Comparison of ENCODE assay signal across 8 cellular contexts in genomic region chr10:103584216-103585010, GRCh38.
A peak's percentile ranks its signal among the peaks of the same experiment; 100 is the strongest.
DNase-seq lines count a peak whose midpoint lies in the region; ATAC-seq, FAIRE-seq and TF ChIP-seq lines count a peak whose summit lies in the region.

No MANE protein-coding gene starts in this region.

- intact Hi-C loops in colonic mucosa (cut with DNase I) = no loop called here
- intact Hi-C loops in posterior vena cava (cut with DNase I) = no loop called here

- H3K27me3 ChIP-seq in colonic mucosa = no peaks in the 10 kb centered on the region
- H3K27me3 ChIP-seq in neutrophil = peaks cover 31% of the 10 kb centered on the region
- no peaks in the 10 kb centered on the region for H3K27me3 ChIP-seq in tibial nerve

- peak; percentile 24 for ATAC-seq in WTC11

- H3K27me3 Mint-ChIP-seq in WTC11 (ENCODE audit: low read depth) = peaks cover 42% of the 10 kb centered on the region

- 13 to 24% methylated on average over 47 to 87 of the region's 111 CpGs for WGBS in tibial nerve, 2 donors

- CTCF ChIA-PET in WTC11 (lab: Charles Lee) = interaction anchor here (0.6 to 1.6 kb wide), 7 partner anchors 9 to 393 kb away, joined by 3 to 11 read pairs (median 3); no protein-coding TSS in a partner anchor

- peaks cover 6% of the 10 kb centered on the region; the same call in 1 of the 2 replicates for H3K9me3 Mint-ChIP-seq in WTC11

- POLR2A ChIA-PET in WTC11 (lab: Charles Lee) = interaction anchor here (0.6 kb wide), 1 partner anchor 229 kb away, joined by 3 read pairs; no protein-coding TSS in a partner anchor

- no peaks in the 10 kb centered on the region for H3K36me3 Mint-ChIP-seq in WTC11

- H3K36me3 ChIP-seq in colonic mucosa = no peaks in the 10 kb centered on the region
- no peaks in the 10 kb centered on the region for H3K36me3 ChIP-seq in neutrophil
- H3K36me3 ChIP-seq in tibial nerve = peaks cover 0 to 42% (median 0%) of the 10 kb centered on the region in 3 donors

- H3K27ac Mint-ChIP-seq in WTC11 = no peak overlapping the region

- TF ChIP-seq CTCF in WTC11 (IDR thresholded peaks at IDR 0.05) (no peak), colonic mucosa (IDR thresholded peaks at IDR 0.05) (no peak), neutrophil (IDR thresholded peaks at IDR 0.05) (no peak), tibial nerve (IDR thresholded peaks at IDR 0.05) (no peak)

- H3K4me1 ChIP-seq in colonic mucosa (peaks cover 2% of the 10 kb centered on the region), neutrophil (ENCODE audit: control insufficient read depth in 1 of 2, insufficient read depth in 1 of 2, low read depth in 1 of 2, low read length in 1 of 2) (peaks cover 10 to 12% of the 10 kb centered on the region in 2 experiments), tibial nerve (peaks cover 0 to 14% (median 0%) of the 10 kb centered on the region in 4 donors)

- H3K4me3 ChIP-seq in colonic mucosa (peak overlapping the region; percentile 35), neutrophil (ENCODE audit: low read depth in 1 of 2, low read length in 1 of 2) (peak overlapping the region; percentile 66 to 67), tibial nerve (peak overlapping the region; percentile 18 to 54 (median 35))

- no peak for TF ChIP-seq POLR2A in tibial nerve (IDR thresholded peaks at IDR 0.05)

- no peak for TF ChIP-seq EP300 in tibial nerve (IDR thresholded peaks at IDR 0.05)

- FAIRE-seq in RCC 7860 (lab: Jason Lieb, UNC) = no peak

- DNase-seq in GM03348 (ENCODE audit: low spot score) (peak; percentile 63), WTC11 (ENCODE audit: low spot score) (peak; percentile 43), colonic mucosa (no peak), tibial nerve (ENCODE audit: low spot score in 2 of 2) (no peak), posterior vena cava (ENCODE audit: low spot score) (no peak), NCI-H2171 treated with DMSO at 0.1 percent for 48 hours (lab: John Stamatoyannopoulos, UW) (no peak), RCC 7860 (ENCODE audit: low spot score) (no peak)

- H3K4me1 Mint-ChIP-seq in WTC11 = 0 out of 2 replicates have a peak, but pooled peaks cover 2% of the 10 kb centered on the region

- H3K9ac ChIP-seq in colonic mucosa (ENCODE audit: low read depth in 2 of 2, low read length in 2 of 2) = no peak overlapping the region

- H3K27ac ChIP-seq in colonic mucosa (no peak overlapping the region), neutrophil (peak overlapping the region; percentile 55), tibial nerve (peak overlapping the region in 2 of 4 donors; percentile 19 to 29)

- peak overlapping the region; percentile 50; the same call in 1 of the 2 replicates for H3K4me3 Mint-ChIP-seq in WTC11

- H3K9me3 ChIP-seq in colonic mucosa (no peaks in the 10 kb centered on the region), neutrophil (no peaks in the 10 kb centered on the region), tibial nerve (peaks cover 0 to 14% (median 0%) of the 10 kb centered on the region in 4 donors)

TF ChIP-seq in WTC11, 78 proteins besides CTCF, POLR2A, EP300 and RAD21 (continues in another document):
- TF ChIP-seq ZNF263 (CRISPR knock-in tag; IDR thresholded peaks at IDR 0.05; ENCODE audit: low read depth) (peak; percentile 32; the same call in 1 of the 2 replicates), ZNF121 (CRISPR knock-in tag; IDR thresholded peaks at IDR 0.05) (no peak), ZNF138 (CRISPR knock-in tag; conservative IDR thresholded peaks at IDR 0.05) (0 out of 2 replicates have a peak, but pooled peaks have one; percentile 57), STAT6 (CRISPR knock-in tag; conservative IDR thresholded peaks at IDR 0.05; ENCODE audit: low read depth) (peak; percentile 89; the same call in 1 of the 2 replicates), ZNF396 (CRISPR knock-in tag; IDR thresholded peaks at IDR 0.05; ENCODE audit: borderline replicate concordance) (no peak), E2F1 (CRISPR knock-in tag; IDR thresholded peaks at IDR 0.05) (no peak), FOXP1 (CRISPR knock-in tag; IDR thresholded peaks at IDR 0.05; ENCODE audit: borderline replicate concordance) (no peak), MXD4 (CRISPR knock-in tag; IDR thresholded peaks at IDR 0.05; ENCODE audit: borderline replicate concordance) (no peak), NR3C1 (CRISPR knock-in tag; conservative IDR thresholded peaks at IDR 0.05; ENCODE audit: low read depth) (0 out of 2 replicates have a peak, but pooled peaks have one; percentile 84), RELA (CRISPR knock-in tag; IDR thresholded peaks at IDR 0.05; ENCODE audit: borderline replicate concordance) (no peak), MLX (CRISPR knock-in tag; IDR thresholded peaks at IDR 0.05) (no peak), USF2 (CRISPR knock-in tag; IDR thresholded peaks at IDR 0.05) (peak; percentile 10; the same call in 1 of the 2 replicates), E2F5 (CRISPR knock-in tag; IDR thresholded peaks at IDR 0.05) (peak; percentile 28; the same call in 1 of the 2 replicates), NFYB (CRISPR knock-in tag; conservative IDR thresholded peaks at IDR 0.05; ENCODE audit: low read depth) (0 out of 2 replicates have a peak, but pooled peaks have one; percentile 12), NFE2L1 (CRISPR knock-in tag; IDR thresholded peaks at IDR 0.05) (no peak)
- TF ChIP-seq, protein P1, sequence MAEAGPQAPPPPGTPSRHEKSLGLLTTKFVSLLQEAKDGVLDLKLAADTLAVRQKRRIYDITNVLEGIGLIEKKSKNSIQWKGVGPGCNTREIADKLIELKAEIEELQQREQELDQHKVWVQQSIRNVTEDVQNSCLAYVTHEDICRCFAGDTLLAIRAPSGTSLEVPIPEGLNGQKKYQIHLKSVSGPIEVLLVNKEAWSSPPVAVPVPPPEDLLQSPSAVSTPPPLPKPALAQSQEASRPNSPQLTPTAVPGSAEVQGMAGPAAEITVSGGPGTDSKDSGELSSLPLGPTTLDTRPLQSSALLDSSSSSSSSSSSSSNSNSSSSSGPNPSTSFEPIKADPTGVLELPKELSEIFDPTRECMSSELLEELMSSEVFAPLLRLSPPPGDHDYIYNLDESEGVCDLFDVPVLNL (CRISPR knock-in tag; IDR thresholded peaks at IDR 0.05; ENCODE audit: borderline replicate concordance, low read depth) = 0 out of 2 replicates have a peak, but pooled peaks have one; percentile 31
- TF ChIP-seq, protein P2, sequence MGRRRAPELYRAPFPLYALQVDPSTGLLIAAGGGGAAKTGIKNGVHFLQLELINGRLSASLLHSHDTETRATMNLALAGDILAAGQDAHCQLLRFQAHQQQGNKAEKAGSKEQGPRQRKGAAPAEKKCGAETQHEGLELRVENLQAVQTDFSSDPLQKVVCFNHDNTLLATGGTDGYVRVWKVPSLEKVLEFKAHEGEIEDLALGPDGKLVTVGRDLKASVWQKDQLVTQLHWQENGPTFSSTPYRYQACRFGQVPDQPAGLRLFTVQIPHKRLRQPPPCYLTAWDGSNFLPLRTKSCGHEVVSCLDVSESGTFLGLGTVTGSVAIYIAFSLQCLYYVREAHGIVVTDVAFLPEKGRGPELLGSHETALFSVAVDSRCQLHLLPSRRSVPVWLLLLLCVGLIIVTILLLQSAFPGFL (CRISPR knock-in tag; IDR thresholded peaks at IDR 0.05; ENCODE audit: borderline replicate concordance) = no peak

Comparison
In these comparisons a context has a peak if more than half of its experiments do, and no peak if none do; other contexts are left out.
1. DNase-seq: peak in GM03348 (single experiment) and WTC11 (single experiment); none in colonic mucosa (single experiment), tibial nerve (0 of 2), posterior vena cava (single experiment), NCI-H2171 treated with DMSO at 0.1 percent for 48 hours (single experiment) and RCC 7860 (single experiment).
2. Peak in every context shown above with its lines, with median percentiles within 50 percentile points of each other: H3K4me3 ChIP-seq.